25 cellular contexts compared by ENCODE assay signal in the genomic region with DNA sequence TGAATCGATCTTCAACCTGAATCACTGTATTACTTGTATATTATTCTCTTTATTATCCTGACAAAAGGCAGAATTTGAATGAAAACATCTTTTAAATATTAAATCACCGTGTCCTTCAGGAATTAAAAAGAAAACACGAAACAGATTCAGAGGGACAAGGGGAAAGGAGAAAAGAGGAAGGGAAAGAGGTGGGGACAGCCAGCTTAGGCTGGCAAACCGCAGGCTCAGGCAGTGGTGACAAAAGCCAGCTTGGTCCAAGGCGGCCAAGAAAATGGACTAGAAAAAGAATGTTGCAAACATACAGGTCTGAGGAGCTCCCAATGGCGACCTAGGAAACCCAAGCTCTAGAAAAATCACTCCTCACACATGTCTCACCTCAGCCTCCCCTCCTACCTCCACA. TPM values are rescaled to one million over a fixed set of nuclear protein-coding genes. Genes with fewer than 3 reads are reported as not detected.
DNase-seq lines count a peak whose midpoint lies in the region; ATAC-seq and TF ChIP-seq lines count a peak whose summit lies in the region.
"Had no signal": no experiment of that assay in that cellular context is flagged by ENCODE, and none has a peak within 500 bp of the region (broad histone marks: within the 10 kb centered on the region; RNA-seq: fewer than 3 reads in every experiment).

No MANE protein-coding gene starts in this region.

- TF ChIP-seq CTCF in adrenal gland (IDR thresholded peaks at IDR 0.05) = no peak

- intact Hi-C loops in adrenal gland (cut with DNase I) = no loop called here

- no peak for TF ChIP-seq POLR2A in adrenal gland (IDR thresholded peaks at IDR 0.05)

- H3K27ac ChIP-seq in adrenal gland (peak overlapping the region in 4 of 5 donors; percentile 47 to 92 (median 79)), subcutaneous abdominal adipose tissue (ENCODE audit: low read depth, low read length) (peak overlapping the region; percentile 1)
- H3K27ac ChIP-seq: lower lobe of right lung, thoracic aorta had no signal

- no peak overlapping the region for H3K9ac ChIP-seq in subcutaneous abdominal adipose tissue (ENCODE audit: low read length in 5 of 5)

- DNase-seq in MV-4-11 (lab: John Stamatoyannopoulos, UW) (peak; percentile 69), adrenal gland (no peak), DMS79 (lab: John Stamatoyannopoulos, UW) (no peak), NCI-H2107 treated with DMSO at 0.1 percent for 48 hours (lab: John Stamatoyannopoulos, UW; ENCODE audit: unreplicated experiment) (no peak), NCI-H524 (lab: John Stamatoyannopoulos, UW) (no peak)
- DNase-seq: activated CD4-positive, alpha-beta T cell treated with anti-CD3 and anti-CD28 coated beads, Interleukin-2, amount 50 U/mL, for 1 hour; activated naive CD8-positive, alpha-beta T cell treated with anti-CD3 and anti-CD28 coated beads for 36 hours; CD8-positive, alpha-beta memory T cell; DMS53; effector memory CD4-positive, alpha-beta T cell; gastrocnemius medialis; GOT3; lower lobe of right lung; mucosa of descending colon; NCI-H1048; NCI-H187; NCI-H226; NCI-H82; stimulated activated CD4-positive, alpha-beta T cell treated with anti-CD3 and anti-CD28 coated beads, Interleukin-2, amount 100 ng/mL, for 24 hours had no signal

- H3K36me3 ChIP-seq in adrenal gland (replicated peaks in 1 of 2) = no peaks in the 10 kb centered on the region
- H3K36me3 ChIP-seq in subcutaneous abdominal adipose tissue (ENCODE audit: control insufficient read depth in 5 of 5, insufficient read depth in 5 of 5, low read length in 5 of 5) = no peaks in the 10 kb centered on the region
- H3K36me3 ChIP-seq: gastrocnemius medialis, lower lobe of right lung, thoracic aorta had no signal

- peak; percentile 41 for ATAC-seq in GM19463 (IDR thresholded peaks at IDR 0.05; ENCODE audit: unreplicated experiment)
- ATAC-seq: activated T-helper 17 cell treated with anti-CD3 and anti-CD28 coated beads, Interleukin-2, amount 50 U/mL, for 72 hours; lower lobe of right lung; mucosa of descending colon; stimulated activated effector memory CD8-positive, alpha-beta T cell treated with anti-CD3 and anti-CD28 coated beads, Interleukin-12 subunit alpha, Interleukin-12 subunit beta, amount 100 ng/mL, for 72 hours had no signal

- H3K4me3 ChIP-seq in adrenal gland = no peak overlapping the region
- no peak overlapping the region for H3K4me3 ChIP-seq in subcutaneous abdominal adipose tissue (ENCODE audit: low read depth in 1 of 5, low read length in 5 of 5)
- H3K4me3 ChIP-seq: gastrocnemius medialis, lower lobe of right lung, mucosa of descending colon, skin epidermis, thoracic aorta had no signal

- no peaks in the 10 kb centered on the region for H3K9me3 ChIP-seq in adrenal gland (replicated peaks in 1 of 3)
- H3K9me3 ChIP-seq in subcutaneous abdominal adipose tissue (ENCODE audit: control insufficient read depth in 5 of 5, low read length in 5 of 5) = no peaks in the 10 kb centered on the region
- H3K9me3 ChIP-seq: gastrocnemius medialis, lower lobe of right lung, mucosa of descending colon, thoracic aorta had no signal

- H3K4me1 ChIP-seq in adrenal gland (replicated peaks in 1 of 2) (peaks cover 47 to 80% of the 10 kb centered on the region in 2 donors), subcutaneous abdominal adipose tissue (ENCODE audit: control insufficient read depth in 5 of 5, insufficient read depth in 5 of 5, low read length in 5 of 5) (peaks cover 0 to 26% (median 24%) of the 10 kb centered on the region in 5 donors)
- H3K4me1 ChIP-seq: lower lobe of right lung had no signal

- H3K27me3 ChIP-seq in adrenal gland (no peaks in the 10 kb centered on the region), subcutaneous abdominal adipose tissue (ENCODE audit: control insufficient read depth in 5 of 5, insufficient read depth in 4 of 5, low read length in 5 of 5) (no peaks in the 10 kb centered on the region)
- H3K27me3 ChIP-seq: gastrocnemius medialis had no signal

- WGBS in adrenal gland, 4 donors = 56 to 74% (median 58%) methylated on average over 6 of the region's 6 CpGs

RNA-seq across cellular contexts. Expression of a gene that starts 6.8 kb away (rescaled TPM):
- total RNA-seq in adrenal gland = 10 to 100 TPM; 12.9 to 71.3 (median 26.0) TPM
- 10 to 100 TPM in 2 of 3 donors, 1 to 10 TPM in 1; 8.6 to 42.7 (median 12.5) TPM for polyA plus RNA-seq in adrenal gland
